7 cellular contexts compared by ENCODE assay signal in the genomic region with DNA sequence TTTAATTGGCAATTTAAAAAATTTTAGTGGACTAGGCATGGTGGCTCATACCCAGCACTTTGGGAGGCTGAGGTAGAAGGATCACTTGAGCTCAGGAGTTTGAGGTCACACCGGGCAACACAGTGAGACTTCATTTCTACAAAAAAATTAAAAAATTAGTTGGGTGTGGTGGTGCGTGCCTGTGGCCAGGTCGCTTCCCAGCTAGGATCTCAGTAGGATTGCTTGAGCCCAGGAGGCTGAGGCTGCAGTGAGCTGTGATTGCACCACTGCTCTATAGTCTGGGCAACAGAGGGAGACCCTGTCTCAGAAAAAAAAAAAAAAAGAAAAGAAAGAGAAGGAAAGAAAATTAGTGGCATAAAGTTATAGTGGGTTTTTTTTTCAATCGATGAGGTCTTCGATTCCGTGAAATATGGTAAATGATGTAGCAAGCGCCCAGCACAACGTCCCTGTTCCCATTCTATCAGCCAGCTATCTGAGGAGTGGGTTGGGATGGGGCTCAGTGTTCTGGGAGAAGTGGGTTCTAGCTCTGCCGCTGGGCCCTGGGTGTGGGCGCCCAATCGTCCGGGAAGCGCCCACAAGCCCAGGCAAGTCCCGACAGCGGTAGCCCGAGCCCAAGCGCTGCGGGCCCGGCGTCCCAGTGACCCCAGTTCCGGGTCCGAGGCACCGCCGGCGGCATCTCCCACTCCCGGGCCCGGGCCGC. TPM values are rescaled to one million over a fixed set of nuclear protein-coding genes. Genes with fewer than 3 reads are reported as not detected.
DNase-seq lines count a peak whose midpoint lies in the region; ATAC-seq and TF ChIP-seq lines count a peak whose summit lies in the region.
"Had no signal": no experiment of that assay in that cellular context is flagged by ENCODE, and none has a peak within 500 bp of the region (broad histone marks: within the 10 kb centered on the region; RNA-seq: fewer than 3 reads in every experiment).

No MANE protein-coding gene starts in this region.

- peak overlapping the region; percentile 78 for H3K4me3 Mint-ChIP-seq in activated CD8-positive, alpha-beta T cell treated with anti-CD3 and anti-CD28 coated beads, Interleukin-2, amount 10 ng/mL, durations not matched to agents 7 days and 5 days

- no peak for ATAC-seq in activated CD8-positive, alpha-beta T cell treated with anti-CD3 and anti-CD28 coated beads, Interleukin-2, amount 10 ng/mL, durations not matched to agents 7 days and 5 days
- ATAC-seq in lower lobe of right lung (no peak), HG02623 (IDR thresholded peaks at IDR 0.05; ENCODE audit: unreplicated experiment) (no peak)

- H3K36me3 ChIP-seq in BLaER1 treated with 17β-estradiol and CSF1 and Interleukin-3, amounts not matched to agents 10 nM and 100 nM = peaks cover 0 to 33% (median 4%) of the 10 kb centered on the region in 11 experiments; a peak in 12 of 22 replicates
- no peaks in the 10 kb centered on the region for H3K36me3 ChIP-seq in lower lobe of right lung

- H3K4me1 Mint-ChIP-seq in activated CD8-positive, alpha-beta T cell treated with anti-CD3 and anti-CD28 coated beads, Interleukin-2, amount 10 ng/mL, durations not matched to agents 7 days and 5 days (ENCODE audit: low read depth) = peaks cover 68% of the 10 kb centered on the region

- peaks cover 9% of the 10 kb centered on the region for H3K36me3 Mint-ChIP-seq in activated CD8-positive, alpha-beta T cell treated with anti-CD3 and anti-CD28 coated beads, Interleukin-2, amount 10 ng/mL, durations not matched to agents 7 days and 5 days (ENCODE audit: low read depth)

- peak overlapping the region; percentile 79 for H3K27ac Mint-ChIP-seq in activated CD8-positive, alpha-beta T cell treated with anti-CD3 and anti-CD28 coated beads, Interleukin-2, amount 10 ng/mL, durations not matched to agents 7 days and 5 days

- peak overlapping the region; percentile 64 to 91 (median 83) for H3K9ac ChIP-seq in BLaER1 treated with 17β-estradiol and CSF1 and Interleukin-3, amounts not matched to agents 10 nM and 100 nM

- no peaks in the 10 kb centered on the region for H3K9me3 ChIP-seq in BLaER1 treated with 17β-estradiol and CSF1 and Interleukin-3, amounts not matched to agents 10 nM and 100 nM (replicated peaks in 1 of 11)
- H3K9me3 ChIP-seq in lower lobe of right lung = no peaks in the 10 kb centered on the region

- TF ChIP-seq CTCF in lower lobe of right lung (IDR thresholded peaks at IDR 0.05) (no peak), GM20000 (IDR thresholded peaks at IDR 0.05; ENCODE audit: extremely low read depth, missing control alignments) (no peak)

- POLR2A ChIA-PET in activated CD8-positive, alpha-beta T cell treated with anti-CD3 and anti-CD28 coated beads, Interleukin-2, amount 10 ng/mL, durations not matched to agents 7 days and 5 days (lab: Charles Lee) = interaction anchor here (0.6 to 6.5 kb wide), 6 partner anchors 8 to 326 kb away, joined by 3 to 64 read pairs (median 4); partner anchors contain the start of genes CCDC85B, FAM89B and FIBP

- H3K27ac ChIP-seq in BLaER1 treated with 17β-estradiol and CSF1 and Interleukin-3, amounts not matched to agents 10 nM and 100 nM = peak overlapping the region; percentile 71 to 85 (median 82)
- peak overlapping the region; percentile 53 for H3K27ac ChIP-seq in lower lobe of right lung
- no peak overlapping the region for H3K27ac ChIP-seq in substantia nigra (ENCODE audit: low read depth, low read length, poor library complexity, severe bottlenecking)

- peak overlapping the region; percentile 85 to 99 (median 92) for H3K4me2 ChIP-seq in BLaER1 treated with 17β-estradiol and CSF1 and Interleukin-3, amounts not matched to agents 10 nM and 100 nM

- H3K27me3 ChIP-seq in BLaER1 treated with 17β-estradiol and CSF1 and Interleukin-3, amounts not matched to agents 10 nM and 100 nM = peaks cover 0 to 55% (median 51%) of the 10 kb centered on the region in 11 experiments; a peak in 19 of 22 replicates
- H3K27me3 ChIP-seq in lower lobe of right lung (ENCODE audit: low read depth) = no peaks in the 10 kb centered on the region

- no peaks in the 10 kb centered on the region for H3K9me3 Mint-ChIP-seq in activated CD8-positive, alpha-beta T cell treated with anti-CD3 and anti-CD28 coated beads, Interleukin-2, amount 10 ng/mL, durations not matched to agents 7 days and 5 days (ENCODE audit: insufficient read depth)

- intact Hi-C loops in lower lobe of right lung (cut with DNase I) = no loop called here

- H4K20me1 ChIP-seq in BLaER1 treated with 17β-estradiol and CSF1 and Interleukin-3, amounts not matched to agents 10 nM and 100 nM = peaks cover 0 to 38% (median 5%) of the 10 kb centered on the region in 11 experiments; a peak in 8 of 22 replicates

- peak overlapping the region; percentile 66 to 93 (median 77) for H3K4me3 ChIP-seq in BLaER1 treated with 17β-estradiol and CSF1 and Interleukin-3, amounts not matched to agents 10 nM and 100 nM
- peak overlapping the region; percentile 64 for H3K4me3 ChIP-seq in lower lobe of right lung

- no peak for DNase-seq in activated CD8-positive, alpha-beta T cell treated with anti-CD3 and anti-CD28 coated beads, Interleukin-2, amount 10 ng/mL, durations not matched to agents 7 days and 5 days
- DNase-seq in lower lobe of right lung (peak; percentile 15), substantia nigra (lab: John Stamatoyannopoulos, UW) (no peak), GM20000 (ENCODE audit: low spot score) (no peak)
- DNase-seq: NCI-H2171 had no signal

- peaks cover 51 to 77% (median 65%) of the 10 kb centered on the region in 10 experiments for H3K4me1 ChIP-seq in BLaER1 treated with 17β-estradiol and CSF1 and Interleukin-3, amounts not matched to agents 10 nM and 100 nM
- H3K4me1 ChIP-seq in lower lobe of right lung = peaks cover 35% of the 10 kb centered on the region

- CTCF ChIA-PET in activated CD8-positive, alpha-beta T cell treated with anti-CD3 and anti-CD28 coated beads, Interleukin-2, amount 10 ng/mL, durations not matched to agents 7 days and 5 days (lab: Charles Lee) = interaction anchor here (1.6 to 4.2 kb wide), 4 partner anchors 9 to 39 kb away, joined by 6 to 47 read pairs (median 22); partner anchors contain the start of genes CCDC85B and FIBP

- no peaks in the 10 kb centered on the region for H3K27me3 Mint-ChIP-seq in activated CD8-positive, alpha-beta T cell treated with anti-CD3 and anti-CD28 coated beads, Interleukin-2, amount 10 ng/mL, durations not matched to agents 7 days and 5 days (ENCODE audit: low read depth)

RNA-seq across cellular contexts. Expression of gene FOSL1, which starts 1.4 kb away (rescaled TPM):
- total RNA-seq in activated CD8-positive, alpha-beta T cell treated with anti-CD3 and anti-CD28 coated beads, Interleukin-2, amount 10 ng/mL, durations not matched to agents 7 days and 5 days = 1 to 10 TPM; 2.3 to 3.8 TPM
- 2.2 TPM for total RNA-seq in lower lobe of right lung

RNA-seq across cellular contexts. Expression of gene CCDC85B, which starts 8.3 kb away (rescaled TPM):
- 10 to 100 TPM; 82.6 to 84.0 TPM for total RNA-seq in activated CD8-positive, alpha-beta T cell treated with anti-CD3 and anti-CD28 coated beads, Interleukin-2, amount 10 ng/mL, durations not matched to agents 7 days and 5 days
- 28.6 TPM for total RNA-seq in lower lobe of right lung

RNA-seq across cellular contexts. Expression of gene FIBP, which starts 10.5 kb away (rescaled TPM):
- 10 to 100 TPM; 80.4 to 89.0 TPM for total RNA-seq in activated CD8-positive, alpha-beta T cell treated with anti-CD3 and anti-CD28 coated beads, Interleukin-2, amount 10 ng/mL, durations not matched to agents 7 days and 5 days
- 44.0 TPM for total RNA-seq in lower lobe of right lung

RNA-seq across cellular contexts. Expression of gene CTSW, which starts 19.2 kb away (rescaled TPM):
- 100 to 1,000 TPM; 381 to 413 TPM for total RNA-seq in activated CD8-positive, alpha-beta T cell treated with anti-CD3 and anti-CD28 coated beads, Interleukin-2, amount 10 ng/mL, durations not matched to agents 7 days and 5 days
- total RNA-seq in lower lobe of right lung = 20.6 TPM

RNA-seq across cellular contexts. Expression of gene C11orf68, which starts 20.1 kb away (rescaled TPM):
- 10 to 100 TPM; 28.4 to 28.5 TPM for total RNA-seq in activated CD8-positive, alpha-beta T cell treated with anti-CD3 and anti-CD28 coated beads, Interleukin-2, amount 10 ng/mL, durations not matched to agents 7 days and 5 days
- 36.5 TPM for total RNA-seq in lower lobe of right lung
